12 cellular contexts compared by ENCODE assay signal in genomic region chrX:52516987-52517325, GRCh38. TPM values are rescaled to one million over a fixed set of nuclear protein-coding genes. Genes with fewer than 3 reads are reported as not detected.
DNase-seq lines count a peak whose midpoint lies in the region; ATAC-seq, FAIRE-seq and TF ChIP-seq lines count a peak whose summit lies in the region.
"Not testable (repeated sequence)": the region's sequence is repeated elsewhere in the genome, so short reads cannot be mapped to it uniquely, and the experiment has no call there.
"Had no signal": no experiment of that assay in that cellular context is flagged by ENCODE, and none has a peak within 500 bp of the region (broad histone marks: within the 10 kb centered on the region; RNA-seq: fewer than 3 reads in every experiment).

Gene XAGE1B, minus strand, starts transcription at chrX:52517063. Its CDS starts 1,536 bp downstream, at chrX:52515527.

- H3K27me3 ChIP-seq in A673 (replicated peaks; ENCODE audit: insufficient read depth, low read depth, low read length, poor library complexity); SK-N-SH (ENCODE audit: insufficient read depth); K562 (ENCODE audit: control insufficient read depth in 2 of 2, insufficient read depth in 2 of 2, low read length in 2 of 2); testis: not testable (repeated sequence)

- H3K9me2 ChIP-seq in SK-N-SH, result not testable (repeated sequence)

- not testable (repeated sequence) for H2AFZ ChIP-seq in SK-N-SH (ENCODE audit: low read depth); K562 (ENCODE audit: low read depth, low read length)

- H4K20me1 ChIP-seq in SK-N-SH (ENCODE audit: insufficient read depth); K562 (replicated peaks; ENCODE audit: control insufficient read depth, insufficient read depth, low read length): not testable (repeated sequence)

- not testable (repeated sequence) for H3K4me2 ChIP-seq in SK-N-SH; K562 (ENCODE audit: insufficient read depth, low read length)

- H3F3A ChIP-seq in SK-N-SH (replicated peaks; ENCODE audit: insufficient read depth), result not testable (repeated sequence)

- not testable (repeated sequence) for TF ChIP-seq POLR2A in K562 (conservative IDR thresholded peaks at IDR 0.05); testis (IDR thresholded peaks at IDR 0.05)

- not testable (repeated sequence) for BruUV-seq in A673 (replicated peaks; lab: Mats Ljungman, UMichigan); K562 (replicated peaks; lab: Mats Ljungman, UMichigan)

- not testable (repeated sequence) for FAIRE-seq in K562 (lab: Jason Lieb, UNC)

- H3K4me1 ChIP-seq in A673 (ENCODE audit: insufficient read depth, low read length, poor library complexity, severe bottlenecking); SK-N-SH (ENCODE audit: control insufficient read depth in 1 of 2, insufficient read depth in 2 of 2, low read depth in 1 of 2, low read length in 1 of 2); K562 (replicated peaks in 1 of 2; ENCODE audit: control insufficient read depth in 2 of 2, insufficient read depth in 2 of 2, low read length in 2 of 2); mucosa of descending colon (ENCODE audit: low read depth); testis: not testable (repeated sequence)

- TF ChIP-seq CTCF in A673 (conservative IDR thresholded peaks at IDR 0.05; ENCODE audit: low read depth, low read length); SK-N-SH (IDR thresholded peaks at IDR 0.05); K562 (IDR thresholded peaks at IDR 0.05 in 2 of 3, conservative IDR thresholded peaks at IDR 0.05 in 1 of 3; ENCODE audit: insufficient read depth in 2 of 3, low read depth in 1 of 3, low read length in 3 of 3); mucosa of descending colon (IDR thresholded peaks at IDR 0.05); testis (IDR thresholded peaks at IDR 0.05): not testable (repeated sequence)

- CTCF ChIA-PET in A673 (lab: Charles Lee); SK-N-SH (lab: Yijun Ruan, JAX); K562 (lab: Yijun Ruan, JAX; ENCODE audit: low intra/inter-chr PET ratio): not testable (repeated sequence)

- ATAC-seq in K562 (peak; percentile 88), mucosa of descending colon (peak; percentile 12)

- not testable (repeated sequence) for H3K9me1 ChIP-seq in K562 (ENCODE audit: control insufficient read depth, insufficient read depth, low read length)

- not testable (repeated sequence) for TF ChIP-seq RAD21 in SK-N-SH (IDR thresholded peaks at IDR 0.05; ENCODE audit: low read length); K562 (CRISPR knock-in tag; conservative IDR thresholded peaks at IDR 0.05 in 1 of 2, IDR thresholded peaks at IDR 0.05 in 1 of 2)

- not testable (repeated sequence) for H3K9me3 ChIP-seq in A673 (ENCODE audit: low read depth, low read length, poor library complexity, severe bottlenecking); SK-N-SH; K562 (replicated peaks; ENCODE audit: control insufficient read depth, insufficient read depth, low read depth, low read length); mucosa of descending colon; testis

- POLR2A ChIA-PET in A673 (lab: Charles Lee; ENCODE audit: low non-redundant PET); SK-N-SH (lab: Yijun Ruan, JAX); K562 (lab: Yijun Ruan, JAX): not testable (repeated sequence)

- intact Hi-C loops in A673 (cut with micrococcal nuclease; ENCODE audit: unreplicated experiment); K562 (cut with micrococcal nuclease); mucosa of descending colon (cut with DNase I, micrococcal nuclease); testis (cut with DNase I; ENCODE audit: low total_unique reads): not testable (repeated sequence)

- not testable (repeated sequence) for DNase-seq in A673 (ENCODE audit: low spot score); SK-N-SH; K562 (ENCODE audit: extremely low read depth in 1 of 4, low spot score in 3 of 4); mucosa of descending colon; testis

- in situ Hi-C loops in K562 (cut with MboI), result not testable (repeated sequence)

- H3K79me2 ChIP-seq in SK-N-SH (ENCODE audit: insufficient read depth); K562 (ENCODE audit: control insufficient read depth, insufficient read depth, low read length): not testable (repeated sequence)

- H3K9ac ChIP-seq in SK-N-SH; K562 (ENCODE audit: insufficient read depth in 1 of 2, low read depth in 2 of 2, low read length in 2 of 2): not testable (repeated sequence)

- H3K27ac ChIP-seq in A673 (ENCODE audit: low read depth, low read length, poor library complexity, severe bottlenecking); SK-N-SH (ENCODE audit: low read depth in 2 of 2, low read length in 1 of 2); K562 (ENCODE audit: extremely low read depth, low read depth, low read length); testis: not testable (repeated sequence)

- not testable (repeated sequence) for TF ChIP-seq EP300 in SK-N-SH (IDR thresholded peaks at IDR 0.05; ENCODE audit: borderline replicate concordance in 1 of 2, low read depth in 1 of 2, low read length in 1 of 2); K562 (IDR thresholded peaks at IDR 0.05; ENCODE audit: low read length)

- not testable (repeated sequence) for H3K4me3 ChIP-seq in A673 (ENCODE audit: low read depth, low read length, poor library complexity, severe bottlenecking); SK-N-SH (ENCODE audit: low read depth in 2 of 2, low read length in 1 of 2); K562; mucosa of descending colon; testis

- H3K36me3 ChIP-seq in A673 (ENCODE audit: insufficient read depth, low read length, poor library complexity, severe bottlenecking); SK-N-SH (replicated peaks in 1 of 2; ENCODE audit: control insufficient read depth in 1 of 2, insufficient read depth in 2 of 2, low read length in 1 of 2); K562 (ENCODE audit: control insufficient read depth, insufficient read depth, low read length); mucosa of descending colon (ENCODE audit: low read depth); testis (ENCODE audit: low read depth, missing control alignments): not testable (repeated sequence)

- no CpG with 5 or more reads among the region's 18 CpGs for WGBS in SK-N-SH (ENCODE audit: low lambda C conversion rate)
- no CpG with 5 or more reads among the region's 18 CpGs for WGBS in K562 (ENCODE audit: insufficient coverage, low coverage, missing lambda C conversion rate)
- no CpG with 5 or more reads among the region's 18 CpGs for WGBS in testis, 2 donors

RNA-seq across cellular contexts. Expression of gene XAGE1B, which starts in this region (rescaled TPM):
- total RNA-seq in A673 (2021) (77.5 and 114 TPM in 2 replicates), K562 (2014; rRNA removed) (373 and 377 TPM in 2 replicates), K562 (2014; rRNA removed; fragmentation: Illumina TruSeq; extraction: Trizol) (149 and 222 TPM in 2 replicates), K562 (2015; rRNA removed; fragmentation: Illumina TruSeq; extraction: Trizol) (3.1 and 134 TPM in 2 replicates), K562 (2021) (88.3 and 105 TPM in 2 replicates), mucosa of descending colon (not detected), testis (10 to 100 TPM; 61.0 to 64.2 TPM)
- polyA plus RNA-seq in SK-N-SH (2012; rRNA removed) (104 and 115 TPM in 2 replicates), K562 (2011; rRNA removed) (6.1 and 48.6 TPM in 2 replicates), K562 (2014; fragmentation: Illumina TruSeq; extraction: Trizol) (87.4 and 382 TPM in 2 replicates), K562 (2014; fragmentation: Nextera tagmentation; extraction: Ambion mirVana) (100 to 1,000 TPM; 103 to 128 TPM), K562 (2014; rRNA removed) (105 and 232 TPM in 2 replicates), testis (ENCODE audit: insufficient read depth, low read depth, low replicate concordance) (64.0 TPM)
- polyA plus RNA-seq in SK-N-SH (2012; cell fraction: cytosol; rRNA removed), result 126 and 144 TPM in 2 replicates
- polyA plus RNA-seq in SK-N-SH (2012; cell fraction: nucleus; rRNA removed), result 18.6 and 31.3 TPM in 2 replicates
- total RNA-seq in K562 (2011; cell fraction: chromatin; rRNA removed; ENCODE audit: low replicate concordance), result 3.1 and 5.0 TPM in 2 replicates
- 13.3 and 16.0 TPM in 2 replicates for total RNA-seq in K562 (2011; cell fraction: nucleolus; rRNA removed)
- 15.1 and 23.1 TPM in 2 replicates for total RNA-seq in K562 (2011; cell fraction: nucleoplasm; rRNA removed)
- polyA plus RNA-seq in K562 (2011; cell fraction: cytosol; rRNA removed), result 6.1 and 83.2 TPM in 2 replicates
- polyA plus RNA-seq in K562 (2011; cell fraction: nucleus; rRNA removed), result 1.5 and 10.5 TPM in 2 replicates
- polyA plus RNA-seq in K562 (2012), result 88.9 and 141 TPM in 2 replicates
- polyA minus RNA-seq in K562 (2011; rRNA and poly(A)+ RNA removed), result 4.2 and 6.8 TPM in 2 replicates
- 33.5 TPM in 1 of 2 replicates, not detected in the other for polyA minus RNA-seq in K562 (2011; cell fraction: cytosol; rRNA and poly(A)+ RNA removed)
- polyA minus RNA-seq in K562 (2011; cell fraction: nucleus; rRNA and poly(A)+ RNA removed), result 2.2 and 4.7 TPM in 2 replicates
- total RNA-seq: CD4-positive, alpha-beta memory T cell; CD4-positive, CD25-positive, alpha-beta regulatory T cell; CD8-positive, alpha-beta memory T cell; G401; GM12878 had no signal
- polyA plus RNA-seq: AG04450; CD14-positive monocyte; CD4-positive, alpha-beta memory T cell; CD4-positive, CD25-positive, alpha-beta regulatory T cell; CD8-positive, alpha-beta memory T cell; GM12878 had no signal

Comparison
In these comparisons a context has a peak if more than half of its experiments do, and no peak if none do; other contexts are left out.
1. RNA of gene XAGE1B (total RNA-seq): 3.1 to 377 TPM in K562, 77.5 to 114 TPM in A673 and 61.0 to 64.2 TPM in testis; not detected in mucosa of descending colon; every median in the first group is over 4 times any median in the second.
2. Peak in ATAC-seq in mucosa of descending colon; RNA of the gene not detected or under 1 TPM.